ENCODE assay signal across 21 cellular contexts in the genomic region with DNA sequence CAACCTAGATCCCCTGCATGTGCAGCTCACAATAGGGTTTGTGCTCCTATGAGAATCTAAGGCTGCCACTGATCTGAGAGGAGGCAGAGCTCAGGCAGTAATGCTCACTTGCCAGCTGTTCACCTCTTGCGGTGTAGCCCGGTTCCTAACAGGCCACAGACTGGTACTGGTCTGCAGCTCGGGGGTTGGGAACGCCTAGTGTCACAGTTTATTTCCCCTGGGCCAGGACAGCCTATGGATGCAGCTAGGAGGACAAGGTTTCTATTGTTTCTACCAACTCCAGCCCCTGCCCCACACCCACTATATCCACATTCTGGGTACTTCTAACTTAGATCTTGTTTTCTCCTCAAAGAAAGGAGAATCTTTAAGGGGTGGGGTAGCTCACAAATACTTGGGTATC.
"Had no signal": no experiment of that assay in that cellular context is flagged by ENCODE, and none has a peak within 500 bp of the region (broad histone marks: within the 10 kb centered on the region; RNA-seq: fewer than 3 reads in every experiment).

No MANE protein-coding gene starts in this region.

- H3K36me3 ChIP-seq: heart left ventricle, spleen, tibial artery, upper lobe of left lung, uterus had no signal

- DNase-seq: dermis blood vessel endothelial cell; effector CD4-positive, alpha-beta T cell; endodermal cell; foreskin melanocyte; heart left ventricle; hippocampal formation; kidney glomerular epithelial cell; mesendoderm; naive B cell; psoas muscle; retina; spleen; stimulated activated CD4-positive, alpha-beta T cell treated with anti-CD3 and anti-CD28 coated beads, Interleukin-15, amount 100 ng/mL, for 24 hours; stimulated activated CD4-positive, alpha-beta T cell treated with anti-CD3 and anti-CD28 coated beads, Interleukin-1b, Interleukin-23, amount 100 ng/mL, for 48 hours; stimulated activated CD4-positive, alpha-beta T cell treated with anti-CD3 and anti-CD28 coated beads, Interleukin-4, amount 100 ng/mL, for 24 hours; stimulated activated naive B cell treated with anti-CD40 and anti-IgM and Interleukin-4, amounts not matched to agents 10 μg/mL and 1 μg/mL and 100 μg/mL, for 72 hours; tibial artery; upper lobe of left lung; uterus had no signal

- H3K27me3 ChIP-seq: heart left ventricle, spleen, tibial artery, upper lobe of left lung, uterus had no signal

- H3K4me3 Mint-ChIP-seq: endodermal cell; naive B cell; nephron; stimulated activated naive B cell treated with anti-CD40 and anti-IgM and Interleukin-4, amounts not matched to agents 10 μg/mL and 1 μg/mL and 100 μg/mL, for 72 hours had no signal

- H3K4me1 ChIP-seq: parathyroid adenoma, psoas muscle, spleen, tibial artery, upper lobe of left lung, uterus had no signal

- H3K9ac ChIP-seq: parathyroid adenoma had no signal

- H3K4me1 Mint-ChIP-seq: naive B cell; nephron; stimulated activated naive B cell treated with anti-CD40 and anti-IgM and Interleukin-4, amounts not matched to agents 10 μg/mL and 1 μg/mL and 100 μg/mL, for 72 hours had no signal

- H3K27ac ChIP-seq: heart left ventricle, parathyroid adenoma, psoas muscle, spleen, tibial artery, upper lobe of left lung, uterus had no signal

- H3K36me3 Mint-ChIP-seq: stimulated activated naive B cell treated with anti-CD40 and anti-IgM and Interleukin-4, amounts not matched to agents 10 μg/mL and 1 μg/mL and 100 μg/mL, for 72 hours had no signal

- H3K4me3 ChIP-seq: heart left ventricle, psoas muscle, spleen, tibial artery, upper lobe of left lung, uterus had no signal

- H3K9me3 ChIP-seq: psoas muscle, tibial artery, uterus had no signal

- H3K27ac Mint-ChIP-seq: endodermal cell; nephron; stimulated activated naive B cell treated with anti-CD40 and anti-IgM and Interleukin-4, amounts not matched to agents 10 μg/mL and 1 μg/mL and 100 μg/mL, for 72 hours had no signal
